20 cellular contexts compared by ENCODE assay signal in genomic region chr21:42613756-42614155, GRCh38.
"Had no signal": no experiment of that assay in that cellular context is flagged by ENCODE, and none has a peak within 500 bp of the region (broad histone marks: within the 10 kb centered on the region; RNA-seq: fewer than 3 reads in every experiment).

No MANE protein-coding gene starts in this region.

- H3K27ac ChIP-seq: brain microvascular endothelial cell, psoas muscle, stomach, tibial artery had no signal

- ATAC-seq: left cardiac atrium; left ventricle myocardium superior; psoas muscle; stimulated activated naive B cell treated with anti-CD40 and anti-IgM and Interleukin-4, amounts not matched to agents 10 μg/mL and 1 μg/mL and 100 μg/mL, for 72 hours had no signal

- DNase-seq: activated CD4-positive, CD25-positive, alpha-beta regulatory T cell; activated naive CD4-positive, alpha-beta T cell treated with anti-CD3 and anti-CD28 coated beads, Interleukin-2, amount 50 U/mL, for 16 hours; amniotic stem cell; brain microvascular endothelial cell; effector CD8-positive, alpha-beta T cell; islet precursor cell; left cardiac atrium; left ventricle myocardium superior; nucleus accumbens; pancreas; psoas muscle; stimulated activated naive B cell treated with anti-CD40 and anti-IgM and Interleukin-4, amounts not matched to agents 10 μg/mL and 1 μg/mL and 100 μg/mL, for 72 hours; stomach; tibial artery had no signal

- H3K9me3 ChIP-seq: pancreas had no signal

- H3K9me3 Mint-ChIP-seq: central memory CD8-positive, alpha-beta T cell had no signal

- H3K27me3 Mint-ChIP-seq: naive thymus-derived CD8-positive, alpha-beta T cell had no signal

- H3K4me1 Mint-ChIP-seq: memory B cell, neural crest cell had no signal

- H3K36me3 Mint-ChIP-seq: memory B cell; stimulated activated naive B cell treated with anti-CD40 and anti-IgM and Interleukin-4, amounts not matched to agents 10 μg/mL and 1 μg/mL and 100 μg/mL, for 72 hours had no signal

- H3K4me2 ChIP-seq: smooth muscle cell had no signal

- H3K36me3 ChIP-seq: brain microvascular endothelial cell, pancreas, stomach, tibial artery had no signal

- H3K27ac Mint-ChIP-seq: memory B cell; stimulated activated naive B cell treated with anti-CD40 and anti-IgM and Interleukin-4, amounts not matched to agents 10 μg/mL and 1 μg/mL and 100 μg/mL, for 72 hours; T-helper 2 cell treated with Interferon-gamma antibody and Interleukin-4, amounts not matched to agents 5 μg/mL and 100 μg/mL, for 36 hours had no signal

- H3K4me1 ChIP-seq: pancreas, psoas muscle had no signal

- H3K4me3 ChIP-seq: pancreas, psoas muscle, smooth muscle cell, stomach, tibial artery had no signal

- H3K4me3 Mint-ChIP-seq: central memory CD8-positive, alpha-beta T cell; memory B cell; neural crest cell; stimulated activated naive B cell treated with anti-CD40 and anti-IgM and Interleukin-4, amounts not matched to agents 10 μg/mL and 1 μg/mL and 100 μg/mL, for 72 hours; T-helper 2 cell treated with Interferon-gamma antibody and Interleukin-4, amounts not matched to agents 5 μg/mL and 100 μg/mL, for 36 hours had no signal
